Comparison of ENCODE assay signal across 16 cellular contexts in genomic region chr13:31175847-31176536, GRCh38.
"Had no signal": no experiment of that assay in that cellular context is flagged by ENCODE, and none has a peak within 500 bp of the region (broad histone marks: within the 10 kb centered on the region; RNA-seq: fewer than 3 reads in every experiment).

No MANE protein-coding gene starts in this region.

- H3K27me3 ChIP-seq: dorsolateral prefrontal cortex, vagina had no signal

- ATAC-seq: natural killer cell treated with Interleukin-12 subunit alpha and Interleukin-12 subunit beta and Interleukin-15 and Interleukin-18, amount 100 ng/mL, for 72 hours had no signal

- H3K36me3 ChIP-seq: stomach, vagina had no signal

- H3K4me1 Mint-ChIP-seq: memory B cell had no signal

- H3K27ac Mint-ChIP-seq: activated CD4-positive, alpha-beta memory T cell treated with anti-CD3 and anti-CD28 coated beads for 36 hours; activated naive CD8-positive, alpha-beta T cell treated with anti-CD3 and anti-CD28 coated beads for 36 hours; immature natural killer cell; memory B cell; natural killer cell treated with Interleukin-12 subunit alpha and Interleukin-12 subunit beta and Interleukin-15 and Interleukin-18, amount 100 ng/mL, for 72 hours had no signal

- H3K27ac ChIP-seq: dorsolateral prefrontal cortex, stomach, vagina had no signal

- H3K4me3 Mint-ChIP-seq: activated CD4-positive, alpha-beta memory T cell treated with anti-CD3 and anti-CD28 coated beads for 36 hours; activated naive CD8-positive, alpha-beta T cell treated with anti-CD3 and anti-CD28 coated beads for 36 hours; immature natural killer cell; memory B cell; natural killer cell treated with Interleukin-12 subunit alpha and Interleukin-12 subunit beta and Interleukin-15 and Interleukin-18, amount 100 ng/mL, for 72 hours had no signal

- H3K9me3 Mint-ChIP-seq: activated CD4-positive, alpha-beta memory T cell treated with anti-CD3 and anti-CD28 coated beads for 36 hours had no signal

- DNase-seq: activated CD4-positive, alpha-beta memory T cell treated with anti-CD3 and anti-CD28 coated beads for 36 hours; activated naive CD4-positive, alpha-beta T cell; activated naive CD8-positive, alpha-beta T cell treated with anti-CD3 and anti-CD28 coated beads for 36 hours; amygdala; dorsolateral prefrontal cortex; immature natural killer cell; kidney glomerular epithelial cell; occipital lobe; small intestine; stimulated activated CD4-positive, alpha-beta T cell treated with anti-CD3 and anti-CD28 coated beads, Interleukin-15, amount 100 ng/mL, for 24 hours; stimulated activated CD4-positive, alpha-beta T cell treated with anti-CD3 and anti-CD28 coated beads, Interleukin-4, amount 100 ng/mL, for 1 hour; stomach; trophoblast cell had no signal

- H3K9me3 ChIP-seq: stomach, vagina had no signal

- H3K36me3 Mint-ChIP-seq: activated CD4-positive, alpha-beta memory T cell treated with anti-CD3 and anti-CD28 coated beads for 36 hours; activated naive CD8-positive, alpha-beta T cell treated with anti-CD3 and anti-CD28 coated beads for 36 hours; immature natural killer cell; memory B cell had no signal

- H3K4me1 ChIP-seq: stomach, vagina had no signal

- H3K4me3 ChIP-seq: dorsolateral prefrontal cortex, stomach, vagina had no signal
